ENCODE assay signal across 1 cellular context in the genomic region with DNA sequence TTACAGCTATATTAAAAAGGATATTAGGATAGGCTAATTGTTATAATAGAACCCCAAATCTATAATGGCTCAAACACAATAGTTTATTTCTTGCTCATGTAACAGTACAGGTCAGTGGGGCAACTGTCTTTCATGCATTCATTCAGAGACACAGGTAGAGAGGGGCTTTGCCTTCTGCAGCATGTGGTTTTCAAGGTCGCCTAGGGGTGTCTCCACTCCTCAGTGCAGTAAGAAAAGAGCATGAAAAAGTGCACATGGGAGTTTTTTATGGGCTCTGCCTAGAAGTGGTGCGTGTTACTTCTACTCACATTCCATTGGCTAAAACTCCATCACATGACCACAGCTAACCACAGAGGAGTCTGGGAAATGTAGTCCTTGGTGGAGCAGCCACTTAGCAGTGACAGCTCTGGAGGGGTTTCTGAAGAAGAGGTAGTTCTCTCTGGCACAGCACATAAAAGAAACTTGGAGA.
A peak's percentile ranks its signal among the peaks of the same experiment; 100 is the strongest.
TF ChIP-seq lines count a peak whose summit lies in the region.

No MANE protein-coding gene starts in this region.

TF ChIP-seq in HepG2, 621 proteins besides CTCF, POLR2A, EP300 and RAD21 (continued from another document):
- TF ChIP-seq REXO4 (CRISPR knock-in tag; IDR thresholded peaks at IDR 0.05; ENCODE audit: borderline replicate concordance) (no peak), MBD4 (IDR thresholded peaks at IDR 0.05; ENCODE audit: borderline replicate concordance, low read length) (no peak), POGZ (CRISPR knock-in tag; IDR thresholded peaks at IDR 0.05) (peak; percentile 69; the same call in 1 of the 2 replicates), MYC (CRISPR knock-in tag; IDR thresholded peaks at IDR 0.05; ENCODE audit: borderline replicate concordance) (0 out of 2 replicates have a peak, but pooled peaks have one; percentile 43), RAD51 (IDR thresholded peaks at IDR 0.05; ENCODE audit: borderline replicate concordance) (peak; percentile 71), NFE2 (CRISPR knock-in tag; IDR thresholded peaks at IDR 0.05) (no peak), ELF3 (CRISPR knock-in tag; IDR thresholded peaks at IDR 0.05) (peak; percentile 26; the same call in 1 of the 2 replicates), ZNF256 (CRISPR knock-in tag; conservative IDR thresholded peaks at IDR 0.05) (no peak), ZNF460 (CRISPR knock-in tag; IDR thresholded peaks at IDR 0.05; ENCODE audit: borderline replicate concordance) (no peak), HNF4G (IDR thresholded peaks at IDR 0.05; ENCODE audit: borderline replicate concordance, low read depth, low read length) (no peak), HNF4G (CRISPR knock-in tag; IDR thresholded peaks at IDR 0.05; ENCODE audit: borderline replicate concordance, low read depth) (no peak), ZNF44 (CRISPR knock-in tag; IDR thresholded peaks at IDR 0.05) (no peak), NR0B2 (CRISPR knock-in tag; IDR thresholded peaks at IDR 0.05) (no peak), KAT7 (CRISPR knock-in tag; IDR thresholded peaks at IDR 0.05; ENCODE audit: borderline replicate concordance) (no peak), MAX (IDR thresholded peaks at IDR 0.05) (peak; percentile 68), FOSL2 (CRISPR knock-in tag; IDR thresholded peaks at IDR 0.05) (peak; percentile 51; the same call in 1 of the 2 replicates), ZBTB14 (CRISPR knock-in tag; IDR thresholded peaks at IDR 0.05) (no peak), STAG1 (CRISPR knock-in tag; IDR thresholded peaks at IDR 0.05) (peak; percentile 50), SAFB2 (CRISPR knock-in tag; IDR thresholded peaks at IDR 0.05; ENCODE audit: borderline replicate concordance, low read depth) (no peak), DRAP1 (CRISPR knock-in tag; IDR thresholded peaks at IDR 0.05) (peak; percentile 56), REST (IDR thresholded peaks at IDR 0.05; ENCODE audit: borderline replicate concordance in 1 of 2, low read depth in 1 of 2, low read length in 2 of 2) (no peak), KIAA2018 (CRISPR knock-in tag; IDR thresholded peaks at IDR 0.05; ENCODE audit: borderline replicate concordance) (no peak), ZFP41 (CRISPR knock-in tag; IDR thresholded peaks at IDR 0.05; ENCODE audit: borderline replicate concordance) (no peak), ZNF776 (CRISPR knock-in tag; IDR thresholded peaks at IDR 0.05) (no peak), ZNF20 (CRISPR knock-in tag; IDR thresholded peaks at IDR 0.05) (no peak), HOXA3 (CRISPR knock-in tag; IDR thresholded peaks at IDR 0.05) (no peak)
- TF ChIP-seq, protein P1, sequence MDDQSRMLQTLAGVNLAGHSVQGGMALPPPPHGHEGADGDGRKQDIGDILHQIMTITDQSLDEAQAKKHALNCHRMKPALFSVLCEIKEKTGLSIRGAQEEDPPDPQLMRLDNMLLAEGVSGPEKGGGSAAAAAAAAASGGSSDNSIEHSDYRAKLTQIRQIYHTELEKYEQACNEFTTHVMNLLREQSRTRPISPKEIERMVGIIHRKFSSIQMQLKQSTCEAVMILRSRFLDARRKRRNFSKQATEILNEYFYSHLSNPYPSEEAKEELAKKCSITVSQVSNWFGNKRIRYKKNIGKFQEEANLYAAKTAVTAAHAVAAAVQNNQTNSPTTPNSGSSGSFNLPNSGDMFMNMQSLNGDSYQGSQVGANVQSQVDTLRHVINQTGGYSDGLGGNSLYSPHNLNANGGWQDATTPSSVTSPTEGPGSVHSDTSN (CRISPR knock-in tag; IDR thresholded peaks at IDR 0.05; ENCODE audit: borderline replicate concordance), result no peak
- TF ChIP-seq, protein P2, sequence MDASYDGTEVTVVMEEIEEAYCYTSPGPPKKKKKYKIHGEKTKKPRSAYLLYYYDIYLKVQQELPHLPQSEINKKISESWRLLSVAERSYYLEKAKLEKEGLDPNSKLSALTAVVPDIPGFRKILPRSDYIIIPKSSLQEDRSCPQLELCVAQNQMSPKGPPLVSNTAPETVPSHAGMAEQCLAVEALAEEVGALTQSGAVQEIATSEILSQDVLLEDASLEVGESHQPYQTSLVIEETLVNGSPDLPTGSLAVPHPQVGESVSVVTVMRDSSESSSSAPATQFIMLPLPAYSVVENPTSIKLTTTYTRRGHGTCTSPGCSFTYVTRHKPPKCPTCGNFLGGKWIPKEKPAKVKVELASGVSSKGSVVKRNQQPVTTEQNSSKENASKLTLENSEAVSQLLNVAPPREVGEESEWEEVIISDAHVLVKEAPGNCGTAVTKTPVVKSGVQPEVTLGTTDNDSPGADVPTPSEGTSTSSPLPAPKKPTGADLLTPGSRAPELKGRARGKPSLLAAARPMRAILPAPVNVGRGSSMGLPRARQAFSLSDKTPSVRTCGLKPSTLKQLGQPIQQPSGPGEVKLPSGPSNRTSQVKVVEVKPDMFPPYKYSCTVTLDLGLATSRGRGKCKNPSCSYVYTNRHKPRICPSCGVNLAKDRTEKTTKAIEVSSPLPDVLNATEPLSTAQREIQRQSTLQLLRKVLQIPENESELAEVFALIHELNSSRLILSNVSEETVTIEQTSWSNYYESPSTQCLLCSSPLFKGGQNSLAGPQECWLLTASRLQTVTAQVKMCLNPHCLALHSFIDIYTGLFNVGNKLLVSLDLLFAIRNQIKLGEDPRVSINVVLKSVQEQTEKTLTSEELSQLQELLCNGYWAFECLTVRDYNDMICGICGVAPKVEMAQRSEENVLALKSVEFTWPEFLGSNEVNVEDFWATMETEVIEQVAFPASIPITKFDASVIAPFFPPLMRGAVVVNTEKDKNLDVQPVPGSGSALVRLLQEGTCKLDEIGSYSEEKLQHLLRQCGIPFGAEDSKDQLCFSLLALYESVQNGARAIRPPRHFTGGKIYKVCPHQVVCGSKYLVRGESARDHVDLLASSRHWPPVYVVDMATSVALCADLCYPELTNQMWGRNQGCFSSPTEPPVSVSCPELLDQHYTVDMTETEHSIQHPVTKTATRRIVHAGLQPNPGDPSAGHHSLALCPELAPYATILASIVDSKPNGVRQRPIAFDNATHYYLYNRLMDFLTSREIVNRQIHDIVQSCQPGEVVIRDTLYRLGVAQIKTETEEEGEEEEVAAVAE (CRISPR knock-in tag; IDR thresholded peaks at IDR 0.05; ENCODE audit: borderline replicate concordance), result peak; percentile 56; the same call in 1 of the 2 replicates
